In the genomic region with DNA sequence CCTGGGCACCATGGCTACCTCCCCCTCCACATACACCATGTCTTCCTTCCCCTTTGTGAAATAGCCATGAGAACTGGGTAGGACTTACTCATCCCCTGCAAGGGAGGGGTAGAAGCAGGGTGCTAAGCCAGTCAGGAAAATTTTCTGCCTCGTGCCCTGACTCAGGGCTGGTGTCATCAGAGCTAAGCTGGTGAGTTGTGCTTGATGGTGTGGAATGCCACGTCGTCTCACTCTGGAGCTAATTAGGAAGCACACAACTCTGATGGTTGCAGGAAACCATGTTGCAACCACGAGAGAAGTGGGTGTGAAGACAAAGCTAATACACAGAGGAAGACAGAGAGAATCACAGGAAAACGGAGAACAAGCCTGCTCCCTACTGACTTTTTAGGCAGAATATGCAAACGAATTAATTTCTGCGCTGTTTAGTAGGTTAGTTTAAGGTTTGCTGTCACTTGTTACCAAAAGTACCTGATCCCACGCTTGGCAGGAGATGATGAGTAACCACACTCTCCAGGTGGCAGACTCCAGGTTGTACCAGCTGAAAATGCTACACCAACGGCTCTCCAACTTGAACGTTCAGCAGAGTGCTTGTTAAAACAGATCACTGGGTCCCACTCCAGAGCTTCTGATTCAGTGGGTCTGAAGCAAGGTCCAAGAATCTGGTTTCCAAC, we compare ENCODE assay signal across 9 cellular contexts. TPM values are rescaled to one million over a fixed set of nuclear protein-coding genes. Genes with fewer than 3 reads are reported as not detected.
DNase-seq lines count a peak whose midpoint lies in the region; ATAC-seq lines count a peak whose summit lies in the region.
"Had no signal": no experiment of that assay in that cellular context is flagged by ENCODE, and none has a peak within 500 bp of the region (broad histone marks: within the 10 kb centered on the region; RNA-seq: fewer than 3 reads in every experiment).

No MANE protein-coding gene starts in this region.

- peaks cover 15% of the 10 kb centered on the region for H3K4me1 ChIP-seq in ACC112 (ENCODE audit: control insufficient read depth, insufficient read depth, low read length, unreplicated experiment)

- H3K36me3 ChIP-seq in ACC112 (ENCODE audit: insufficient read depth, low read length): no peaks in the 10 kb centered on the region; the same call in 1 of the 2 replicates

- no peaks in the 10 kb centered on the region for H3K27me3 ChIP-seq in ACC112 (ENCODE audit: insufficient read depth, low read length)

- ATAC-seq in GM19395 (IDR thresholded peaks at IDR 0.05; ENCODE audit: unreplicated experiment) (no peak), GM18861 (IDR thresholded peaks at IDR 0.05; ENCODE audit: unreplicated experiment) (no peak)

- DNase-seq in M059J (ENCODE audit: low read depth) (peak; percentile 92), islet precursor cell (peak; percentile 78), NCI-H2196 treated with DMSO at 0.1 percent for 48 hours (lab: John Stamatoyannopoulos, UW; ENCODE audit: unreplicated experiment) (no peak)
- DNase-seq in activated T-helper 9 cell treated with anti-CD3 and anti-CD28 coated beads, Interleukin-2, amount 50 U/mL, for 16 hours (ENCODE audit: low read depth): peak; percentile 43
- DNase-seq in stimulated activated CD8-positive, alpha-beta memory T cell treated with anti-CD3 and anti-CD28 coated beads, Interleukin-7, amount 100 ng/mL, for 48 hours (ENCODE audit: extremely low read depth in 1 of 2, low read depth in 1 of 2): peak; percentile 36 to 65

- H2AFZ ChIP-seq in ACC112 (ENCODE audit: low read length, unreplicated experiment): no peak overlapping the region

- peaks cover 11% of the 10 kb centered on the region for H3K79me2 ChIP-seq in ACC112 (ENCODE audit: control insufficient read depth, insufficient read depth, low read length, unreplicated experiment)

- peak overlapping the region; percentile 78 for H3K27ac ChIP-seq in ACC112 (ENCODE audit: low read depth, low read length)
- H3K27ac ChIP-seq: VCaP had no signal

- no peak overlapping the region for H3K4me3 ChIP-seq in ACC112 (ENCODE audit: low read depth, low read length)

RNA-seq across cellular contexts. Expression of a gene that starts 54.5 kb away (rescaled TPM):
- total RNA-seq in M059J (2014; rRNA removed; shearing (Covaris generic)): 14.4 and 18.1 TPM in 2 replicates
